Comparison of ENCODE assay signal across 1 cellular context in genomic region chr17:38585056-38585804, GRCh38.
TF ChIP-seq lines count a peak whose summit lies in the region.

No MANE protein-coding gene starts in this region.

TF ChIP-seq in HepG2, 621 proteins besides CTCF, POLR2A, EP300 and RAD21 (continued from another document and continues in another):
- peak; percentile 93 for TF ChIP-seq NR2C2 (CRISPR knock-in tag; IDR thresholded peaks at IDR 0.05; ENCODE audit: borderline replicate concordance)
- no peak for TF ChIP-seq ZNF598 (CRISPR knock-in tag; IDR thresholded peaks at IDR 0.05; ENCODE audit: borderline replicate concordance)
- peak; percentile 94 for TF ChIP-seq EED (CRISPR knock-in tag; IDR thresholded peaks at IDR 0.05)
- TF ChIP-seq MYC (CRISPR knock-in tag; IDR thresholded peaks at IDR 0.05; ENCODE audit: borderline replicate concordance): peak; percentile 66; the same call in 1 of the 2 replicates
- TF ChIP-seq MED8 (CRISPR knock-in tag; IDR thresholded peaks at IDR 0.05; ENCODE audit: insufficient replicate concordance): no peak
- no peak for TF ChIP-seq FOXK1 (CRISPR knock-in tag; IDR thresholded peaks at IDR 0.05; ENCODE audit: borderline replicate concordance, low read depth)
- TF ChIP-seq ZSCAN20 (CRISPR knock-in tag; IDR thresholded peaks at IDR 0.05; ENCODE audit: borderline replicate concordance): no peak
- peak in 1 of 2 experiments; percentile 58; a peak in 1 of 4 replicates for TF ChIP-seq NR2F1 (CRISPR knock-in tag; IDR thresholded peaks at IDR 0.05)
- no peak for TF ChIP-seq GLMP (CRISPR knock-in tag; IDR thresholded peaks at IDR 0.05; ENCODE audit: borderline replicate concordance)
- 0 out of 2 replicates have a peak, but pooled peaks have one; percentile 39 for TF ChIP-seq ZSCAN29 (CRISPR knock-in tag; conservative IDR thresholded peaks at IDR 0.05)
- no peak for TF ChIP-seq ZMAT5 (CRISPR knock-in tag; IDR thresholded peaks at IDR 0.05; ENCODE audit: borderline replicate concordance, low read depth)
- 0 out of 2 replicates have a peak, but pooled peaks have one; percentile 27 for TF ChIP-seq DMAP1 (CRISPR knock-in tag; IDR thresholded peaks at IDR 0.05)
- TF ChIP-seq ZFP82 (CRISPR knock-in tag; IDR thresholded peaks at IDR 0.05; ENCODE audit: borderline replicate concordance): no peak
- peak; percentile 81 for TF ChIP-seq HNF4A (CRISPR knock-in tag; IDR thresholded peaks at IDR 0.05)
- TF ChIP-seq ZNF687 (CRISPR knock-in tag; IDR thresholded peaks at IDR 0.05): peak; percentile 91
- TF ChIP-seq GLI4 (CRISPR knock-in tag; IDR thresholded peaks at IDR 0.05; ENCODE audit: borderline replicate concordance): no peak
- TF ChIP-seq ZNF564 (CRISPR knock-in tag; IDR thresholded peaks at IDR 0.05): no peak
- no peak for TF ChIP-seq CHCHD3 (CRISPR knock-in tag; IDR thresholded peaks at IDR 0.05)
- TF ChIP-seq ZNF546 (CRISPR knock-in tag; conservative IDR thresholded peaks at IDR 0.05): no peak
- no peak for TF ChIP-seq ZNF652 (CRISPR knock-in tag; IDR thresholded peaks at IDR 0.05; ENCODE audit: borderline replicate concordance, low read depth)
- TF ChIP-seq DNMT1 (CRISPR knock-in tag; IDR thresholded peaks at IDR 0.05): peak; percentile 24; the same call in 1 of the 2 replicates
- TF ChIP-seq ARHGAP35 (CRISPR knock-in tag; IDR thresholded peaks at IDR 0.05; ENCODE audit: borderline replicate concordance): 0 out of 2 replicates have a peak, but pooled peaks have one; percentile 16
- no peak for TF ChIP-seq ZNF720 (CRISPR knock-in tag; IDR thresholded peaks at IDR 0.05)
- no peak for TF ChIP-seq SP2 (CRISPR knock-in tag; IDR thresholded peaks at IDR 0.05)
- no peak for TF ChIP-seq SP140L (CRISPR knock-in tag; IDR thresholded peaks at IDR 0.05; ENCODE audit: borderline replicate concordance)
- no peak for TF ChIP-seq ZNF609 (CRISPR knock-in tag; IDR thresholded peaks at IDR 0.05; ENCODE audit: borderline replicate concordance)
- TF ChIP-seq NAIF1 (CRISPR knock-in tag; IDR thresholded peaks at IDR 0.05; ENCODE audit: borderline replicate concordance): no peak
- TF ChIP-seq MBNL3 (CRISPR knock-in tag; conservative IDR thresholded peaks at IDR 0.05): no peak
- peak; percentile 27; the same call in 1 of the 2 replicates for TF ChIP-seq HDAC2 (CRISPR knock-in tag; IDR thresholded peaks at IDR 0.05)
- peak; percentile 61 for TF ChIP-seq ZNF770 (CRISPR knock-in tag; IDR thresholded peaks at IDR 0.05)
- no peak for TF ChIP-seq ZSCAN30 (CRISPR knock-in tag; IDR thresholded peaks at IDR 0.05)
- TF ChIP-seq ZNF451 (CRISPR knock-in tag; IDR thresholded peaks at IDR 0.05): peak; percentile 44; the same call in 1 of the 2 replicates
- TF ChIP-seq SMAD1 (CRISPR knock-in tag; IDR thresholded peaks at IDR 0.05; ENCODE audit: borderline replicate concordance, low read depth): 0 out of 2 replicates have a peak, but pooled peaks have one; percentile 69
- no peak for TF ChIP-seq ZFP1 (CRISPR knock-in tag; IDR thresholded peaks at IDR 0.05)
- no peak for TF ChIP-seq ZNF354B (CRISPR knock-in tag; IDR thresholded peaks at IDR 0.05)
- TF ChIP-seq SALL1 (CRISPR knock-in tag; IDR thresholded peaks at IDR 0.05): peak; percentile 76
- TF ChIP-seq TFE3 (CRISPR knock-in tag; IDR thresholded peaks at IDR 0.05): 0 out of 2 replicates have a peak, but pooled peaks have one; percentile 13
- no peak for TF ChIP-seq ISL2 (CRISPR knock-in tag; IDR thresholded peaks at IDR 0.05)
- TF ChIP-seq ZNF33A (CRISPR knock-in tag; IDR thresholded peaks at IDR 0.05; ENCODE audit: borderline replicate concordance): no peak
- TF ChIP-seq SYNCRIP (IDR thresholded peaks at IDR 0.05; ENCODE audit: insufficient read depth, low read depth, low read length): no peak
- TF ChIP-seq ZNF557 (CRISPR knock-in tag; IDR thresholded peaks at IDR 0.05): no peak
- no peak for TF ChIP-seq ZNF607 (CRISPR knock-in tag; IDR thresholded peaks at IDR 0.05; ENCODE audit: borderline replicate concordance)
- 0 out of 2 replicates have a peak, but pooled peaks have one; percentile 15 for TF ChIP-seq HOXA3 (CRISPR knock-in tag; IDR thresholded peaks at IDR 0.05)
- TF ChIP-seq ZNF263 (CRISPR knock-in tag; IDR thresholded peaks at IDR 0.05): no peak; the same call in 1 of the 2 replicates
- TF ChIP-seq ZNF280D (CRISPR knock-in tag; IDR thresholded peaks at IDR 0.05): no peak
- peak; percentile 71 for TF ChIP-seq HIC2 (CRISPR knock-in tag; IDR thresholded peaks at IDR 0.05; ENCODE audit: low read depth)
- TF ChIP-seq RXRA (CRISPR knock-in tag; IDR thresholded peaks at IDR 0.05): 0 out of 2 replicates have a peak, but pooled peaks have one; percentile 21
- no peak; the same call in 1 of the 2 replicates for TF ChIP-seq ZNF230 (CRISPR knock-in tag; IDR thresholded peaks at IDR 0.05)
